ENCODE assay signal across 15 cellular contexts in the genomic region with DNA sequence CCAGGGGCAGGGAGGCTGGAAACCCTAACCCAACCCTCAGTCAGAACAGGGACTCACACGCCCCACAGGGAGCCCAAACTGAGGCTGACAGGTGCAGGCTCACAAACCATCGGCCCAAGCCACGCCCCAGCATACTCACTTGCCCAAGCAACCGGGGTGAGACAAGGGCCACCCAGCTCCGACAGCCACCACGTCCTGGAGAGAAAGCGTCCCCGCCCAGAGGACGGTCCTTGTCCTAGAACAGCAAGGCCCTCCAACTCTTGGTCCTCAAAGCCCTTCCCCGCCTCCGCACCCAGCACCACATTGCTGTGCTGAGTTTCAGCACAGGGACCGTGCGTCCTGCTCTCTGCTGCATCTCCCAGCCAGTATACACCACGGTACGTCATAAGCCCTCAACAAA. TPM values are rescaled to one million over a fixed set of nuclear protein-coding genes. Genes with fewer than 3 reads are reported as not detected.
DNase-seq lines count a peak whose midpoint lies in the region; ATAC-seq and TF ChIP-seq lines count a peak whose summit lies in the region.
"Had no signal": no experiment of that assay in that cellular context is flagged by ENCODE, and none has a peak within 500 bp of the region (broad histone marks: within the 10 kb centered on the region; RNA-seq: fewer than 3 reads in every experiment).

No MANE protein-coding gene starts in this region.

- peak overlapping the region; percentile 11; the same call in 1 of the 2 replicates for H3K27ac ChIP-seq in RWPE1
- peak overlapping the region; percentile 30 for H3K27ac ChIP-seq in prostate gland
- H3K27ac ChIP-seq in suprapubic skin: no peak overlapping the region
- H3K27ac ChIP-seq: thyroid gland had no signal

- H3K4me1 ChIP-seq in prostate gland (replicated peaks) (peaks cover 10% of the 10 kb centered on the region), suprapubic skin (no peaks in the 10 kb centered on the region)
- H3K4me1 ChIP-seq: BE2C had no signal

- 76% methylated on average over 15 of the region's 15 CpGs for WGBS in prostate gland
- 87% methylated on average over 12 of the region's 15 CpGs for WGBS in suprapubic skin

- POLR2A ChIA-PET in RWPE1 (lab: Yijun Ruan, JAX; ENCODE audit: low non-redundant PET): no interaction called here

- CTCF ChIA-PET in RWPE1 (lab: Yijun Ruan, JAX): no interaction called here

- DNase-seq in DMS53 (lab: John Stamatoyannopoulos, UW) (peak; percentile 96), NCI-H146 (lab: John Stamatoyannopoulos, UW) (peak; percentile 94), RWPE1 (ENCODE audit: low spot score) (no peak), prostate gland (ENCODE audit: low spot score) (no peak), suprapubic skin (ENCODE audit: low spot score in 2 of 2) (no peak)
- DNase-seq: activated CD8-positive, alpha-beta memory T cell treated with anti-CD3 and anti-CD28 coated beads, Interleukin-2, amount 10 ng/mL, durations not matched to agents 7 days and 5 days; BE2C; central memory CD4-positive, alpha-beta T cell; EL; stimulated activated CD4-positive, alpha-beta T cell treated with anti-CD3 and anti-CD28 coated beads, Interleukin-15, amount 100 ng/mL, for 24 hours; thyroid gland had no signal

- intact Hi-C loops in prostate gland (cut with DNase I): no loop called here

- H3K4me3 ChIP-seq in prostate gland (no peak overlapping the region), suprapubic skin (no peak overlapping the region)
- H3K4me3 ChIP-seq: GM12878, thyroid gland had no signal

- H3K9me3 ChIP-seq in prostate gland (no peaks in the 10 kb centered on the region), suprapubic skin (no peaks in the 10 kb centered on the region)
- H3K9me3 ChIP-seq: thyroid gland had no signal

- no peak for TF ChIP-seq CTCF in RWPE1 (conservative IDR thresholded peaks at IDR 0.05; ENCODE audit: low read depth)
- no peak for TF ChIP-seq CTCF in prostate gland (IDR thresholded peaks at IDR 0.05)
- no peak for TF ChIP-seq CTCF in suprapubic skin (IDR thresholded peaks at IDR 0.05)

- TF ChIP-seq EP300 in suprapubic skin (IDR thresholded peaks at IDR 0.05): no peak

- TF ChIP-seq POLR2A in prostate gland (IDR thresholded peaks at IDR 0.05) (no peak), suprapubic skin (IDR thresholded peaks at IDR 0.05) (no peak)

- H3K36me3 ChIP-seq in prostate gland (no peaks in the 10 kb centered on the region), suprapubic skin (no peaks in the 10 kb centered on the region)
- H3K36me3 ChIP-seq: thyroid gland had no signal

- ATAC-seq in GM19463 (IDR thresholded peaks at IDR 0.05; ENCODE audit: unreplicated experiment) (no peak), GM21717 (IDR thresholded peaks at IDR 0.05; ENCODE audit: unreplicated experiment) (no peak), HG03342 (IDR thresholded peaks at IDR 0.05; ENCODE audit: unreplicated experiment) (no peak)
- ATAC-seq: activated CD8-positive, alpha-beta memory T cell treated with anti-CD3 and anti-CD28 coated beads, Interleukin-2, amount 10 ng/mL, durations not matched to agents 7 days and 5 days; GM12878 had no signal

- H3K27me3 ChIP-seq in prostate gland (replicated peaks; ENCODE audit: insufficient read depth) (no peaks in the 10 kb centered on the region), suprapubic skin (no peaks in the 10 kb centered on the region)
- H3K27me3 ChIP-seq: BE2C, thyroid gland had no signal

RNA-seq across cellular contexts. Expression of gene MAD1L1, which starts 39.6 kb away (rescaled TPM):
- total RNA-seq in prostate gland (10 to 100 TPM; 79.3 to 91.9 TPM), suprapubic skin (10 to 100 TPM; 53.2 to 69.8 (median 62.2) TPM)

RNA-seq across cellular contexts. Expression of gene MRM2, which starts 48.9 kb away (rescaled TPM):
- total RNA-seq in prostate gland (10 to 100 TPM; 21.8 to 23.0 TPM), suprapubic skin (10 to 100 TPM; 11.3 to 41.8 (median 19.8) TPM)

RNA-seq across cellular contexts. Expression of gene NUDT1, which starts 48.9 kb away (rescaled TPM):
- total RNA-seq in prostate gland: 10 to 100 TPM; 18.1 to 35.3 TPM
- total RNA-seq in suprapubic skin: 10 to 100 TPM; 24.1 to 39.4 (median 28.3) TPM

Comparison
In these comparisons a context has a peak if more than half of its experiments do, and no peak if none do; other contexts are left out.
1. DNase-seq: peak in DMS53 (single experiment) and NCI-H146 (single experiment); none in RWPE1 (single experiment), prostate gland (single experiment) and suprapubic skin (0 of 2).